21 cellular contexts compared by ENCODE assay signal in the genomic region with DNA sequence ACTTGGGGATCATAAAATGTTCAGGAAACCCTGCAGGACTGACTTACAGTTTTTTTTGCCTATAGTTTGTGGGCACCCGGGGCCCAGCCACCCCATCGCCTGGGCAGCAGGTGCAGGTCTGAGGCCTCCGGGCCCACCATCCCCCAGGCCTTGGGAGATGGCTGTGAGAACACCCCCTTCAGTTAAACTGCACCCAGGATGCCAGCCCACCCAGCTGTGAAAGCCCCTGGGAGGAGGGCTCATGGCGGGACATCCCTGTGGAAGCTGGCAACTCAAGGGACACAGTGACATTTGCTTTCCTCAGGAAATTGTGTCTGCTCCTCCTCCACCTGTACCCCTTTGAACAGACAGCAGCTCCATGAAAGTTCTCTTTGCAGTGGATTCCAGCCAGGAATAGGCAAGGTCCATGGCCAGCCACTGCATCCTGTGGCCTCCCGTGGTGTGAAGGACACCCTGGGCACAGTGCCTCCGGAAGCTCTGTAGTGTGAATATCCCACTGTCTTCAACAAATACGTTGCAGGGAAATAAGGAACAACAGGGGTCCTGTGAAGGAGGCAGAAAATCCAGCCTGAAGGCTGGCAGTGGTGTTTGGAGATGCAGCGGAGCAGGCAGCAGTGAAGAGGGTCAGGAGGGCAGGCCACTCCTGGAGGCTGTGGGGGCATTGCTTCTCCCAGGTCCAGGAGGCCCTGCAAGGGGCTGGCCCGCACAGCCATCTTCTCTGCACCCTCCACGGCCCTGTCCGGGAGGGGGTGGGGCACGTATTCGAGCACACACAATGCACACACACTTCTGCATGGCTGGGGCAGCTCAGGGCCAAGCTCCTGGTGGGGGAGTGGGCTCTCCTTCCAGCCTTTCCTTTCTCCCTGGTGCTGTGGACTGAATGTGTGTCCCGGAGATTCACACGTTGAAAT. TPM values are rescaled to one million over a fixed set of nuclear protein-coding genes. Genes with fewer than 3 reads are reported as not detected.
DNase-seq lines count a peak whose midpoint lies in the region; ATAC-seq, FAIRE-seq and TF ChIP-seq lines count a peak whose summit lies in the region.
"Had no signal": no experiment of that assay in that cellular context is flagged by ENCODE, and none has a peak within 500 bp of the region (broad histone marks: within the 10 kb centered on the region; RNA-seq: fewer than 3 reads in every experiment).

No MANE protein-coding gene starts in this region.

- no peak for TF ChIP-seq CTCF in heart right ventricle (IDR thresholded peaks at IDR 0.05)
- TF ChIP-seq CTCF in bronchial epithelial cell (IDR thresholded peaks at IDR 0.05; ENCODE audit: insufficient read depth, low read length, severe bottlenecking) = no peak
- no peak for TF ChIP-seq CTCF in nephron progenitor cell (IDR thresholded peaks at IDR 0.05)

- ATAC-seq in heart right ventricle (no peak), left ventricle myocardium superior (no peak), HG02623 (IDR thresholded peaks at IDR 0.05; ENCODE audit: unreplicated experiment) (no peak), HG03139 (IDR thresholded peaks at IDR 0.05; ENCODE audit: unreplicated experiment) (no peak)
- ATAC-seq: stimulated activated effector memory CD8-positive, alpha-beta T cell treated with anti-CD3 and anti-CD28 coated beads, Interleukin-12 subunit alpha, Interleukin-12 subunit beta, amount 100 ng/mL, for 72 hours had no signal

- peaks cover 0 to 3% (median 0%) of the 10 kb centered on the region in 7 donors for H3K27me3 ChIP-seq in heart right ventricle
- H3K27me3 ChIP-seq in bronchial epithelial cell (ENCODE audit: control insufficient read depth, insufficient read depth, low read length) = peaks cover 13% of the 10 kb centered on the region
- H3K27me3 ChIP-seq: adrenal gland, thyroid gland had no signal

- DNase-seq in heart right ventricle (no peak), left ventricle myocardium superior (no peak), bronchial epithelial cell (ENCODE audit: low read depth) (no peak), nephron progenitor cell (no peak), SIG-M5 (lab: John Stamatoyannopoulos, UW) (no peak), AG08396 (ENCODE audit: low spot score) (no peak)
- DNase-seq: activated CD4-positive, alpha-beta memory T cell treated with anti-CD3 and anti-CD28 coated beads, Interleukin-2, amount 10 ng/mL, durations not matched to agents 7 days and 5 days; cerebellar nuclear complex; COR-L47; hypothalamus; NCI-H1105; NCI-H2171 treated with DMSO at 0.1 percent for 48 hours; T-helper 1 cell; thyroid gland had no signal

- peak overlapping the region; percentile 98 for H3K27ac Mint-ChIP-seq in nephron progenitor cell
- H3K27ac Mint-ChIP-seq: activated CD4-positive, alpha-beta memory T cell treated with anti-CD3 and anti-CD28 coated beads, Interleukin-2, amount 10 ng/mL, durations not matched to agents 7 days and 5 days; activated T-helper 17 cell treated with anti-CD3 and anti-CD28 coated beads, Interleukin-2, amount 50 U/mL, for 72 hours; stimulated activated effector memory CD8-positive, alpha-beta T cell treated with anti-CD3 and anti-CD28 coated beads, Interleukin-12 subunit alpha, Interleukin-12 subunit beta, amount 100 ng/mL, for 72 hours had no signal

- peaks cover 10% of the 10 kb centered on the region for H3K36me3 Mint-ChIP-seq in nephron progenitor cell (ENCODE audit: low read depth)
- H3K36me3 Mint-ChIP-seq: stimulated activated effector memory CD8-positive, alpha-beta T cell treated with anti-CD3 and anti-CD28 coated beads, Interleukin-12 subunit alpha, Interleukin-12 subunit beta, amount 100 ng/mL, for 72 hours had no signal

- peaks cover 23% of the 10 kb centered on the region for H3K4me1 Mint-ChIP-seq in nephron progenitor cell
- H3K4me1 Mint-ChIP-seq: activated CD4-positive, alpha-beta memory T cell treated with anti-CD3 and anti-CD28 coated beads, Interleukin-2, amount 10 ng/mL, durations not matched to agents 7 days and 5 days; activated T-helper 17 cell treated with anti-CD3 and anti-CD28 coated beads, Interleukin-2, amount 50 U/mL, for 72 hours; stimulated activated effector memory CD8-positive, alpha-beta T cell treated with anti-CD3 and anti-CD28 coated beads, Interleukin-12 subunit alpha, Interleukin-12 subunit beta, amount 100 ng/mL, for 72 hours had no signal

- intact Hi-C loops in heart right ventricle (cut with DNase I) (loop anchor here in 6 of 10 donors (5.0 to 10.0 kb wide), 2 partner anchors 38 to 71 kb away; a partner anchor contains a TSS), left ventricle myocardium superior (cut with micrococcal nuclease) (no loop called here)

- H3K9me3 ChIP-seq in heart right ventricle = no peaks in the 10 kb centered on the region
- H3K9me3 ChIP-seq: adrenal gland, thyroid gland had no signal

- peaks cover 9% of the 10 kb centered on the region for H3K9me3 Mint-ChIP-seq in nephron progenitor cell
- H3K9me3 Mint-ChIP-seq: activated T-helper 17 cell treated with anti-CD3 and anti-CD28 coated beads, Interleukin-2, amount 50 U/mL, for 72 hours; stimulated activated effector memory CD8-positive, alpha-beta T cell treated with anti-CD3 and anti-CD28 coated beads, Interleukin-12 subunit alpha, Interleukin-12 subunit beta, amount 100 ng/mL, for 72 hours had no signal

- WGBS in heart right ventricle, 2 donors = 42 to 50% methylated on average over 15 of the region's 15 CpGs

- peaks cover 3 to 36% (median 22%) of the 10 kb centered on the region in 9 donors for H3K4me1 ChIP-seq in heart right ventricle
- H3K4me1 ChIP-seq: adrenal gland had no signal

- peak overlapping the region; percentile 36 for H3K4me3 Mint-ChIP-seq in nephron progenitor cell
- H3K4me3 Mint-ChIP-seq: activated CD4-positive, alpha-beta memory T cell treated with anti-CD3 and anti-CD28 coated beads, Interleukin-2, amount 10 ng/mL, durations not matched to agents 7 days and 5 days; activated T-helper 17 cell treated with anti-CD3 and anti-CD28 coated beads, Interleukin-2, amount 50 U/mL, for 72 hours; stimulated activated effector memory CD8-positive, alpha-beta T cell treated with anti-CD3 and anti-CD28 coated beads, Interleukin-12 subunit alpha, Interleukin-12 subunit beta, amount 100 ng/mL, for 72 hours had no signal

- H3K27me3 Mint-ChIP-seq in nephron progenitor cell (ENCODE audit: low read depth, poor library complexity) = peaks cover 7% of the 10 kb centered on the region
- H3K27me3 Mint-ChIP-seq: activated T-helper 17 cell treated with anti-CD3 and anti-CD28 coated beads, Interleukin-2, amount 50 U/mL, for 72 hours had no signal

- H3K36me3 ChIP-seq in heart right ventricle = no peaks in the 10 kb centered on the region
- no peaks in the 10 kb centered on the region for H3K36me3 ChIP-seq in bronchial epithelial cell (ENCODE audit: control insufficient read depth, insufficient read depth, low read length)
- H3K36me3 ChIP-seq: adrenal gland, thyroid gland had no signal

- H3K27ac ChIP-seq in heart right ventricle = peak overlapping the region in 6 of 10 donors; percentile 92 to 100 (median 97)
- H3K27ac ChIP-seq: adrenal gland, KMS-11, thyroid gland had no signal

- peak; percentile 72 for FAIRE-seq in bronchial epithelial cell (lab: Jason Lieb, UNC)
- FAIRE-seq: endometrium had no signal

- H3K4me3 ChIP-seq in heart right ventricle (no peak overlapping the region), bronchial epithelial cell (ENCODE audit: low read depth, low read length) (no peak overlapping the region)
- H3K4me3 ChIP-seq: adrenal gland, thyroid gland had no signal

RNA-seq across cellular contexts. Expression of a gene that starts 2.1 kb away (rescaled TPM):
- total RNA-seq in heart right ventricle = 100 to 1,000 TPM; 285 to 541 (median 407) TPM
- 100 to 1,000 TPM; 176 to 639 TPM for polyA plus RNA-seq in heart right ventricle
- 316 TPM for total RNA-seq in left ventricle myocardium superior
- 6.3 and 7.6 TPM in 2 replicates for total RNA-seq in bronchial epithelial cell

RNA-seq across cellular contexts. Expression of a gene that starts 40.2 kb away (rescaled TPM):
- total RNA-seq in heart right ventricle = 10 to 100 TPM in 9 of 10 donors, 1 to 10 TPM in 1; 9.3 to 20.3 (median 17.2) TPM
- 1 to 10 TPM; 2.8 to 6.7 TPM for polyA plus RNA-seq in heart right ventricle
- 11.2 TPM for total RNA-seq in left ventricle myocardium superior
- 2.0 and 2.6 TPM in 2 replicates for total RNA-seq in bronchial epithelial cell

RNA-seq across cellular contexts. Expression of a gene that starts 56.1 kb away (rescaled TPM):
- total RNA-seq in heart right ventricle (1 to 10 TPM in 7 of 10 donors, under 1 TPM in 3; 0.61 to 1.5 (median 1.2) TPM), left ventricle myocardium superior (1.7 TPM), bronchial epithelial cell (2.9 and 5.5 TPM in 2 replicates)
- 1 to 10 TPM; 1.0 to 1.4 TPM for polyA plus RNA-seq in heart right ventricle

Comparison
In these comparisons a context has a peak if more than half of its experiments do, and no peak if none do; other contexts are left out.
1. RNA of a gene that starts 2.1 kb away (total RNA-seq): 285 to 541 TPM in heart right ventricle and 316 TPM in left ventricle myocardium superior (single experiment); 6.3 to 7.6 TPM in bronchial epithelial cell; every median in the first group is over 10 times any median in the second.